Comparison of ENCODE assay signal across 21 cellular contexts in the genomic region with DNA sequence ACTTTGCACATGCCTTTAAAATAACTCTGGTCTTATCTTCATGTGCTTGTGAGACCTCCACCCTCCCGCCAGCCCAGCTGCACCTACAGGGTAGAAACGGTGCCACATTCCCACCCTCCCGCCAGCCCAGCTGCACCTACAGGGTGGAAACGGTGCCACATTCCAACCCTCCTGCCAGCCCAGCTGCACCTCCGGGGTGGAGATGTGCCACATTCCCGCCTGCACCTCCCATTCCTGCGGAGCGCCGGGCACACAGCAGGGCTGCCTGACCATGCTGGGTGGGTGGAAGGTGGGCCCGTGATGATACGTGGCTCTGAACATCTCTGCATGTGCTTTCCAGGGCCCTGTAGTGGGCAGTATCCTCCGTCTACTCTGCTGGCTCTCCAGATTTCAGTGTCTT.
DNase-seq lines count a peak whose midpoint lies in the region; ATAC-seq and TF ChIP-seq lines count a peak whose summit lies in the region.
"Had no signal": no experiment of that assay in that cellular context is flagged by ENCODE, and none has a peak within 500 bp of the region (broad histone marks: within the 10 kb centered on the region; RNA-seq: fewer than 3 reads in every experiment).

No MANE protein-coding gene starts in this region.

- H3K36me3 ChIP-seq in lower lobe of right lung: no peaks in the 10 kb centered on the region
- no peaks in the 10 kb centered on the region for H3K36me3 ChIP-seq in MG63

- H3K9me3 ChIP-seq in lower lobe of right lung (no peaks in the 10 kb centered on the region), MG63 (peaks cover 3% of the 10 kb centered on the region; the same call in 1 of the 2 replicates)

- DNase-seq in DMS 273 (lab: John Stamatoyannopoulos, UW; ENCODE audit: unreplicated experiment): peak; percentile 30
- DNase-seq in DMS 273 treated with DMSO at 0.1 percent for 48 hours (lab: John Stamatoyannopoulos, UW): no peak
- DNase-seq in dorsolateral prefrontal cortex: no peak
- DNase-seq in lower lobe of right lung: no peak
- DNase-seq in inferior parietal cortex (ENCODE audit: extremely low spot score): no peak
- DNase-seq in midbrain (lab: John Stamatoyannopoulos, UW): no peak
- DNase-seq in MG63: no peak
- DNase-seq: DMS53, GM23248, HCEC 1CT, NCI-H1092, NCI-H1417 treated with DMSO at 0.1 percent for 48 hours, NCI-H2081, NCI-H226, NCI-H510A, NCI-H69, SHP77 had no signal

- no peak for TF ChIP-seq CTCF in dorsolateral prefrontal cortex (IDR thresholded peaks at IDR 0.05 in 54 of 56, conservative IDR thresholded peaks at IDR 0.05 in 2 of 56; ENCODE audit: low read depth in 1 of 56, partially characterized antibody in 56 of 56)
- no peak for TF ChIP-seq CTCF in lower lobe of right lung (IDR thresholded peaks at IDR 0.05)

- H3K27ac ChIP-seq in dorsolateral prefrontal cortex (peak overlapping the region in 52 of 59 donors; percentile 7 to 94 (median 66)), lower lobe of right lung (no peak overlapping the region), temporal lobe (ENCODE audit: low read depth, low read length) (peak overlapping the region; percentile 54)
- H3K27ac ChIP-seq: 22Rv1, GM23248, RWPE1 had no signal

- intact Hi-C loops in dorsolateral prefrontal cortex (cut with DNase I) (loop anchor here (1.0 to 2.0 kb wide), 2 partner anchors 26 to 27 kb away; no protein-coding TSS in a partner anchor), lower lobe of right lung (cut with DNase I) (no loop called here)

- peak; percentile 41 to 62 for ATAC-seq in lower lobe of right lung
- ATAC-seq: Panc1 had no signal

- no peaks in the 10 kb centered on the region for H3K4me1 ChIP-seq in lower lobe of right lung

- H3K27me3 ChIP-seq in dorsolateral prefrontal cortex (no peaks in the 10 kb centered on the region), lower lobe of right lung (ENCODE audit: low read depth) (peaks cover under 1% of the 10 kb centered on the region), MG63 (no peaks in the 10 kb centered on the region)

- no peak overlapping the region for H3K4me3 ChIP-seq in dorsolateral prefrontal cortex
- no peak overlapping the region for H3K4me3 ChIP-seq in lower lobe of right lung
- no peak overlapping the region for H3K4me3 ChIP-seq in MG63
- H3K4me3 ChIP-seq: GM23248 had no signal
